Comparison of ENCODE assay signal across 8 cellular contexts in genomic region chr6:26172496-26172958, GRCh38.
DNase-seq lines count a peak whose midpoint lies in the region; ATAC-seq and TF ChIP-seq lines count a peak whose summit lies in the region.

No MANE protein-coding gene starts in this region.

- ATAC-seq in GM18907 (IDR thresholded peaks at IDR 0.05; ENCODE audit: unreplicated experiment) (peak; percentile 35), T-helper 17 cell (peak; percentile 55)

- no peaks in the 10 kb centered on the region for H3K9me3 Mint-ChIP-seq in endothelial cell (ENCODE audit: unreplicated experiment)

- H3K4me1 Mint-ChIP-seq in T-helper 17 cell (peaks cover 33% of the 10 kb centered on the region), endothelial cell (ENCODE audit: unreplicated experiment) (peaks cover 11% of the 10 kb centered on the region)

- H3K79me2 ChIP-seq in KMS-11 (ENCODE audit: insufficient read depth, low read depth) = peaks cover 17% of the 10 kb centered on the region; the same call in 1 of the 2 replicates

- H2AFZ ChIP-seq in KMS-11 (ENCODE audit: low read depth) = peak overlapping the region; percentile 60

- TF ChIP-seq CTCF in KMS-11 (conservative IDR thresholded peaks at IDR 0.05; ENCODE audit: low read depth, low read length) (no peak), endothelial cell (IDR thresholded peaks at IDR 0.05; ENCODE audit: unreplicated experiment) (no peak)

- peak; percentile 42 for DNase-seq in AG20443 (ENCODE audit: low spot score)
- DNase-seq in T-helper 17 cell = no peak
- DNase-seq in endothelial cell (ENCODE audit: low spot score) = no peak
- DNase-seq in NCI-H1930 (lab: John Stamatoyannopoulos, UW) = no peak
- no peak for DNase-seq in OCI-M2 (lab: John Stamatoyannopoulos, UW; ENCODE audit: unreplicated experiment)

- H3K27me3 Mint-ChIP-seq in T-helper 17 cell = no peaks in the 10 kb centered on the region
- peaks cover 2% of the 10 kb centered on the region for H3K27me3 Mint-ChIP-seq in endothelial cell (ENCODE audit: unreplicated experiment)

- H3K27ac ChIP-seq in KMS-11 (peak overlapping the region; percentile 93), muscle layer of colon (ENCODE audit: low read depth, low read length) (peak overlapping the region; percentile 91)

- no peaks in the 10 kb centered on the region for H4K20me1 ChIP-seq in KMS-11 (ENCODE audit: insufficient read depth)

- no peak overlapping the region for H3K4me3 ChIP-seq in KMS-11 (IDR thresholded peaks at IDR 0.05; ENCODE audit: insufficient read depth, low read depth, low read length)
- H3K4me3 ChIP-seq in muscle layer of colon (ENCODE audit: low read depth in 1 of 2, low read length in 2 of 2) = peak overlapping the region; percentile 10 to 79

- H3K9me3 ChIP-seq in T-helper 17 cell (ENCODE audit: control insufficient read depth, low read length, poor library complexity, severe bottlenecking) (no peaks in the 10 kb centered on the region), muscle layer of colon (ENCODE audit: low read length) (no peaks in the 10 kb centered on the region)

- peak overlapping the region; percentile 84; the same call in 1 of the 2 replicates for H3K4me2 ChIP-seq in KMS-11

- H3K36me3 ChIP-seq in KMS-11 (ENCODE audit: insufficient read depth) (no peaks in the 10 kb centered on the region), muscle layer of colon (ENCODE audit: insufficient read depth, low read length) (no peaks in the 10 kb centered on the region)

- H3K4me1 ChIP-seq in KMS-11 (ENCODE audit: low read depth, poor library complexity, severe bottlenecking) (peaks cover 73% of the 10 kb centered on the region), muscle layer of colon (ENCODE audit: insufficient read depth, low read length) (peaks cover 9% of the 10 kb centered on the region)

- H3K27me3 ChIP-seq in KMS-11 (ENCODE audit: insufficient read depth, low read depth) = no peaks in the 10 kb centered on the region
- H3K27me3 ChIP-seq in muscle layer of colon (ENCODE audit: control insufficient read depth in 1 of 2, insufficient read depth in 2 of 2, low read length in 2 of 2) = no peaks in the 10 kb centered on the region

- peak overlapping the region; percentile 91 for H3K9ac ChIP-seq in KMS-11
- H3K9ac ChIP-seq in muscle layer of colon (ENCODE audit: low read length) = peak overlapping the region; percentile 92

- H3K4me3 Mint-ChIP-seq in T-helper 17 cell = peak overlapping the region; percentile 98
- H3K4me3 Mint-ChIP-seq in endothelial cell (ENCODE audit: unreplicated experiment) = peak overlapping the region; percentile 95

- H3K36me3 Mint-ChIP-seq in T-helper 17 cell (ENCODE audit: low read depth) (peaks cover 3% of the 10 kb centered on the region), endothelial cell (ENCODE audit: low read depth, unreplicated experiment) (no peaks in the 10 kb centered on the region)

- H3K27ac Mint-ChIP-seq in T-helper 17 cell = peak overlapping the region; percentile 98
- peak overlapping the region; percentile 93 for H3K27ac Mint-ChIP-seq in endothelial cell (ENCODE audit: unreplicated experiment)
